9 cellular contexts compared by ENCODE assay signal in genomic region chr5:68264024-68264956, GRCh38. TPM values are rescaled to one million over a fixed set of nuclear protein-coding genes. Genes with fewer than 3 reads are reported as not detected.
DNase-seq lines count a peak whose midpoint lies in the region; ATAC-seq and TF ChIP-seq lines count a peak whose summit lies in the region.
"Had no signal": no experiment of that assay in that cellular context is flagged by ENCODE, and none has a peak within 500 bp of the region (broad histone marks: within the 10 kb centered on the region; RNA-seq: fewer than 3 reads in every experiment).

No MANE protein-coding gene starts in this region.

- H3K27me3 Mint-ChIP-seq in activated naive CD4-positive, alpha-beta T cell treated with anti-CD3 and anti-CD28 coated beads, Interleukin-2, amount 10 ng/mL, durations not matched to agents 7 days and 5 days, result no peaks in the 10 kb centered on the region
- H3K27me3 Mint-ChIP-seq in activated naive CD4-positive, alpha-beta T cell treated with anti-CD3 and anti-CD28 coated beads for 36 hours (ENCODE audit: low read depth), result no peaks in the 10 kb centered on the region

- H3K27ac ChIP-seq in dorsolateral prefrontal cortex (peak overlapping the region in 48 of 59 donors; percentile 5 to 75 (median 52)), uterus (peak overlapping the region; percentile 81 to 89)

- H3K4me1 ChIP-seq in uterus, result peaks cover 14 to 27% of the 10 kb centered on the region in 2 donors

- no peaks in the 10 kb centered on the region for H3K9me3 Mint-ChIP-seq in activated naive CD4-positive, alpha-beta T cell treated with anti-CD3 and anti-CD28 coated beads, Interleukin-2, amount 10 ng/mL, durations not matched to agents 7 days and 5 days
- no peaks in the 10 kb centered on the region for H3K9me3 Mint-ChIP-seq in activated naive CD4-positive, alpha-beta T cell treated with anti-CD3 and anti-CD28 coated beads for 36 hours
- H3K9me3 Mint-ChIP-seq: T-helper 1 cell treated with Interleukin-12 subunit alpha and Interleukin-12 subunit beta and Interleukin-4 antibody, amounts not matched to agents 30 μg/mL and 1 μg/mL, for 36 hours had no signal

- ATAC-seq in GM19035 (IDR thresholded peaks at IDR 0.05; ENCODE audit: unreplicated experiment) (no peak), GM21576 (IDR thresholded peaks at IDR 0.05; ENCODE audit: unreplicated experiment) (no peak)

- no peak overlapping the region for H3K4me3 Mint-ChIP-seq in activated naive CD4-positive, alpha-beta T cell treated with anti-CD3 and anti-CD28 coated beads, Interleukin-2, amount 10 ng/mL, durations not matched to agents 7 days and 5 days
- H3K4me3 Mint-ChIP-seq in activated naive CD4-positive, alpha-beta T cell treated with anti-CD3 and anti-CD28 coated beads for 36 hours, result no peak overlapping the region
- H3K4me3 Mint-ChIP-seq: T-helper 1 cell treated with Interleukin-12 subunit alpha and Interleukin-12 subunit beta and Interleukin-4 antibody, amounts not matched to agents 30 μg/mL and 1 μg/mL, for 36 hours had no signal

- peak overlapping the region; percentile 24 for H3K27ac Mint-ChIP-seq in activated naive CD4-positive, alpha-beta T cell treated with anti-CD3 and anti-CD28 coated beads, Interleukin-2, amount 10 ng/mL, durations not matched to agents 7 days and 5 days
- no peak overlapping the region for H3K27ac Mint-ChIP-seq in activated naive CD4-positive, alpha-beta T cell treated with anti-CD3 and anti-CD28 coated beads for 36 hours
- H3K27ac Mint-ChIP-seq: T-helper 1 cell treated with Interleukin-12 subunit alpha and Interleukin-12 subunit beta and Interleukin-4 antibody, amounts not matched to agents 30 μg/mL and 1 μg/mL, for 36 hours had no signal

- no peaks in the 10 kb centered on the region for H3K36me3 ChIP-seq in uterus

- peaks cover 9% of the 10 kb centered on the region for H3K36me3 Mint-ChIP-seq in activated naive CD4-positive, alpha-beta T cell treated with anti-CD3 and anti-CD28 coated beads, Interleukin-2, amount 10 ng/mL, durations not matched to agents 7 days and 5 days
- no peaks in the 10 kb centered on the region for H3K36me3 Mint-ChIP-seq in activated naive CD4-positive, alpha-beta T cell treated with anti-CD3 and anti-CD28 coated beads for 36 hours (ENCODE audit: low read depth)

- H3K4me1 Mint-ChIP-seq in activated naive CD4-positive, alpha-beta T cell treated with anti-CD3 and anti-CD28 coated beads, Interleukin-2, amount 10 ng/mL, durations not matched to agents 7 days and 5 days, result peaks cover 68% of the 10 kb centered on the region
- H3K4me1 Mint-ChIP-seq in activated naive CD4-positive, alpha-beta T cell treated with anti-CD3 and anti-CD28 coated beads for 36 hours (ENCODE audit: low read depth), result peaks cover 82% of the 10 kb centered on the region

- no peak for TF ChIP-seq CTCF in dorsolateral prefrontal cortex (IDR thresholded peaks at IDR 0.05 in 54 of 56, conservative IDR thresholded peaks at IDR 0.05 in 2 of 56; ENCODE audit: low read depth in 1 of 56, partially characterized antibody in 56 of 56)
- TF ChIP-seq CTCF in uterus (IDR thresholded peaks at IDR 0.05), result no peak

- no peaks in the 10 kb centered on the region for H3K27me3 ChIP-seq in dorsolateral prefrontal cortex
- no peaks in the 10 kb centered on the region for H3K27me3 ChIP-seq in uterus

- intact Hi-C loops in activated naive CD4-positive, alpha-beta T cell treated with anti-CD3 and anti-CD28 coated beads for 36 hours (cut with micrococcal nuclease), result no loop called here
- intact Hi-C loops in dorsolateral prefrontal cortex (cut with DNase I), result no loop called here
- intact Hi-C loops in uterus (cut with DNase I; ENCODE audit: low total_unique reads), result no loop called here

- H3K4me3 ChIP-seq in dorsolateral prefrontal cortex (no peak overlapping the region), uterus (no peak overlapping the region)

- no peak for TF ChIP-seq POLR2A in uterus (IDR thresholded peaks at IDR 0.05)

- no peak for DNase-seq in activated naive CD4-positive, alpha-beta T cell treated with anti-CD3 and anti-CD28 coated beads, Interleukin-2, amount 10 ng/mL, durations not matched to agents 7 days and 5 days
- no peak for DNase-seq in activated naive CD4-positive, alpha-beta T cell treated with anti-CD3 and anti-CD28 coated beads for 36 hours
- DNase-seq in dorsolateral prefrontal cortex, result no peak
- peak; percentile 80 for DNase-seq in mucosa of gallbladder (ENCODE audit: low spot score)
- peak in 1 of 2 donors; percentile 55 for DNase-seq in uterus
- no peak for DNase-seq in T1000 (lab: John Stamatoyannopoulos, UW)

- H3K9me3 ChIP-seq in uterus, result no peaks in the 10 kb centered on the region

- CTCF ChIA-PET in activated naive CD4-positive, alpha-beta T cell treated with anti-CD3 and anti-CD28 coated beads, Interleukin-2, amount 10 ng/mL, durations not matched to agents 7 days and 5 days (lab: Charles Lee), result interaction anchor here (0.8 kb wide), 1 partner anchor 11 kb away, joined by 4 read pairs; no protein-coding TSS in a partner anchor
- CTCF ChIA-PET in activated naive CD4-positive, alpha-beta T cell treated with anti-CD3 and anti-CD28 coated beads for 36 hours (lab: Charles Lee), result interaction anchor here (0.5 to 1.3 kb wide), 5 partner anchors 12 to 1015 kb away, joined by 3 to 6 read pairs (median 4); partner anchors contain the start of gene PIK3R1

RNA-seq across cellular contexts. Expression of gene PIK3R1, which starts 48.7 kb away (rescaled TPM):
- total RNA-seq in activated naive CD4-positive, alpha-beta T cell treated with anti-CD3 and anti-CD28 coated beads for 36 hours, result 10 to 100 TPM; 28.5 to 31.4 TPM
- total RNA-seq in dorsolateral prefrontal cortex, result 100 to 1,000 TPM; 172 to 359 (median 273) TPM
- 125 TPM for total RNA-seq in mucosa of gallbladder
- 100 to 1,000 TPM; 101 to 358 (median 190) TPM for total RNA-seq in uterus
